1 cellular context compared by ENCODE assay signal in the genomic region with DNA sequence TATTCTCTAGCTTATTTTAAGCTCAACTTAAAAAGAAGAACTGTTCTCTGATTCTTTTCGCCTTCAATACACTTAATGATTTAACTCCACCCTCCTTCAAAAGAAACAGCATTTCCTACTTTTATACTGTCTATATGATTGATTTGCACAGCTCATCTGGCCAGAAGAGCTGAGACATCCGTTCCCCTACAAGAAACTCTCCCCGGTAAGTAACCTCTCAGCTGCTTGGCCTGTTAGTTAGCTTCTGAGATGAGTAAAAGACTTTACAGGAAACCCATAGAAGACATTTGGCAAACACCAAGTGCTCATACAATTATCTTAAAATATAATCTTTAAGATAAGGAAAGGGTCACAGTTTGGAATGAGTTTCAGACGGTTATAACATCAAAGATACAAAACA.
TF ChIP-seq lines count a peak whose summit lies in the region.

A gene (plus strand): TSS at position 163 of the 400 bp plus-strand sequence. CDS start 1,957 bp downstream, outside the sequence.

TF ChIP-seq in GM12878, 131 proteins besides CTCF, POLR2A, EP300 and RAD21:
- TF ChIP-seq, protein P1, sequence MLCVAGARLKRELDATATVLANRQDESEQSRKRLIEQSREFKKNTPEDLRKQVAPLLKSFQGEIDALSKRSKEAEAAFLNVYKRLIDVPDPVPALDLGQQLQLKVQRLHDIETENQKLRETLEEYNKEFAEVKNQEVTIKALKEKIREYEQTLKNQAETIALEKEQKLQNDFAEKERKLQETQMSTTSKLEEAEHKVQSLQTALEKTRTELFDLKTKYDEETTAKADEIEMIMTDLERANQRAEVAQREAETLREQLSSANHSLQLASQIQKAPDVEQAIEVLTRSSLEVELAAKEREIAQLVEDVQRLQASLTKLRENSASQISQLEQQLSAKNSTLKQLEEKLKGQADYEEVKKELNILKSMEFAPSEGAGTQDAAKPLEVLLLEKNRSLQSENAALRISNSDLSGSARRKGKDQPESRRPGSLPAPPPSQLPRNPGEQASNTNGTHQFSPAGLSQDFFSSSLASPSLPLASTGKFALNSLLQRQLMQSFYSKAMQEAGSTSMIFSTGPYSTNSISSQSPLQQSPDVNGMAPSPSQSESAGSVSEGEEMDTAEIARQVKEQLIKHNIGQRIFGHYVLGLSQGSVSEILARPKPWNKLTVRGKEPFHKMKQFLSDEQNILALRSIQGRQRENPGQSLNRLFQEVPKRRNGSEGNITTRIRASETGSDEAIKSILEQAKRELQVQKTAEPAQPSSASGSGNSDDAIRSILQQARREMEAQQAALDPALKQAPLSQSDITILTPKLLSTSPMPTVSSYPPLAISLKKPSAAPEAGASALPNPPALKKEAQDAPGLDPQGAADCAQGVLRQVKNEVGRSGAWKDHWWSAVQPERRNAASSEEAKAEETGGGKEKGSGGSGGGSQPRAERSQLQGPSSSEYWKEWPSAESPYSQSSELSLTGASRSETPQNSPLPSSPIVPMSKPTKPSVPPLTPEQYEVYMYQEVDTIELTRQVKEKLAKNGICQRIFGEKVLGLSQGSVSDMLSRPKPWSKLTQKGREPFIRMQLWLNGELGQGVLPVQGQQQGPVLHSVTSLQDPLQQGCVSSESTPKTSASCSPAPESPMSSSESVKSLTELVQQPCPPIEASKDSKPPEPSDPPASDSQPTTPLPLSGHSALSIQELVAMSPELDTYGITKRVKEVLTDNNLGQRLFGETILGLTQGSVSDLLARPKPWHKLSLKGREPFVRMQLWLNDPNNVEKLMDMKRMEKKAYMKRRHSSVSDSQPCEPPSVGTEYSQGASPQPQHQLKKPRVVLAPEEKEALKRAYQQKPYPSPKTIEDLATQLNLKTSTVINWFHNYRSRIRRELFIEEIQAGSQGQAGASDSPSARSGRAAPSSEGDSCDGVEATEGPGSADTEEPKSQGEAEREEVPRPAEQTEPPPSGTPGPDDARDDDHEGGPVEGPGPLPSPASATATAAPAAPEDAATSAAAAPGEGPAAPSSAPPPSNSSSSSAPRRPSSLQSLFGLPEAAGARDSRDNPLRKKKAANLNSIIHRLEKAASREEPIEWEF (IDR thresholded peaks at IDR 0.05; ENCODE audit: insufficient replicate concordance, low read depth, low read length), result no peak
- TF ChIP-seq JUNB (IDR thresholded peaks at IDR 0.05), result peak; percentile 58
- TF ChIP-seq, protein P2, sequence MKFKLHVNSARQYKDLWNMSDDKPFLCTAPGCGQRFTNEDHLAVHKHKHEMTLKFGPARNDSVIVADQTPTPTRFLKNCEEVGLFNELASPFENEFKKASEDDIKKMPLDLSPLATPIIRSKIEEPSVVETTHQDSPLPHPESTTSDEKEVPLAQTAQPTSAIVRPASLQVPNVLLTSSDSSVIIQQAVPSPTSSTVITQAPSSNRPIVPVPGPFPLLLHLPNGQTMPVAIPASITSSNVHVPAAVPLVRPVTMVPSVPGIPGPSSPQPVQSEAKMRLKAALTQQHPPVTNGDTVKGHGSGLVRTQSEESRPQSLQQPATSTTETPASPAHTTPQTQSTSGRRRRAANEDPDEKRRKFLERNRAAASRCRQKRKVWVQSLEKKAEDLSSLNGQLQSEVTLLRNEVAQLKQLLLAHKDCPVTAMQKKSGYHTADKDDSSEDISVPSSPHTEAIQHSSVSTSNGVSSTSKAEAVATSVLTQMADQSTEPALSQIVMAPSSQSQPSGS (IDR thresholded peaks at IDR 0.05; ENCODE audit: low read length), result peak; percentile 53; the same call in 1 of the 2 replicates
- TF ChIP-seq MEF2A (IDR thresholded peaks at IDR 0.05; ENCODE audit: insufficient read depth, low read depth, low read length), result 0 out of 2 replicates have a peak, but pooled peaks have one; percentile 9
- no peak for TF ChIP-seq RELA (IDR thresholded peaks at IDR 0.05; ENCODE audit: borderline replicate concordance, partially characterized antibody)
- peak; percentile 69 for TF ChIP-seq NFIC (IDR thresholded peaks at IDR 0.05; ENCODE audit: low read depth, low read length)
- no peak for TF ChIP-seq SMARCA5 (IDR thresholded peaks at IDR 0.05)
- TF ChIP-seq, protein P3, sequence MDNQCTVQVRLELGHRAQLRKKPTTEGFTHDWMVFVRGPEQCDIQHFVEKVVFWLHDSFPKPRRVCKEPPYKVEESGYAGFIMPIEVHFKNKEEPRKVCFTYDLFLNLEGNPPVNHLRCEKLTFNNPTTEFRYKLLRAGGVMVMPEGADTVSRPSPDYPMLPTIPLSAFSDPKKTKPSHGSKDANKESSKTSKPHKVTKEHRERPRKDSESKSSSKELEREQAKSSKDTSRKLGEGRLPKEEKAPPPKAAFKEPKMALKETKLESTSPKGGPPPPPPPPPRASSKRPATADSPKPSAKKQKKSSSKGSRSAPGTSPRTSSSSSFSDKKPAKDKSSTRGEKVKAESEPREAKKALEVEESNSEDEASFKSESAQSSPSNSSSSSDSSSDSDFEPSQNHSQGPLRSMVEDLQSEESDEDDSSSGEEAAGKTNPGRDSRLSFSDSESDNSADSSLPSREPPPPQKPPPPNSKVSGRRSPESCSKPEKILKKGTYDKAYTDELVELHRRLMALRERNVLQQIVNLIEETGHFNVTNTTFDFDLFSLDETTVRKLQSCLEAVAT (IDR thresholded peaks at IDR 0.05), result no peak
- TF ChIP-seq, protein P4, sequence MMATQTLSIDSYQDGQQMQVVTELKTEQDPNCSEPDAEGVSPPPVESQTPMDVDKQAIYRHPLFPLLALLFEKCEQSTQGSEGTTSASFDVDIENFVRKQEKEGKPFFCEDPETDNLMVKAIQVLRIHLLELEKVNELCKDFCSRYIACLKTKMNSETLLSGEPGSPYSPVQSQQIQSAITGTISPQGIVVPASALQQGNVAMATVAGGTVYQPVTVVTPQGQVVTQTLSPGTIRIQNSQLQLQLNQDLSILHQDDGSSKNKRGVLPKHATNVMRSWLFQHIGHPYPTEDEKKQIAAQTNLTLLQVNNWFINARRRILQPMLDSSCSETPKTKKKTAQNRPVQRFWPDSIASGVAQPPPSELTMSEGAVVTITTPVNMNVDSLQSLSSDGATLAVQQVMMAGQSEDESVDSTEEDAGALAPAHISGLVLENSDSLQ (IDR thresholded peaks at IDR 0.05), result 0 out of 2 replicates have a peak, but pooled peaks have one; percentile 31
- peak; percentile 52 for TF ChIP-seq RUNX3 (IDR thresholded peaks at IDR 0.05; ENCODE audit: low read length)
- TF ChIP-seq, protein P5, sequence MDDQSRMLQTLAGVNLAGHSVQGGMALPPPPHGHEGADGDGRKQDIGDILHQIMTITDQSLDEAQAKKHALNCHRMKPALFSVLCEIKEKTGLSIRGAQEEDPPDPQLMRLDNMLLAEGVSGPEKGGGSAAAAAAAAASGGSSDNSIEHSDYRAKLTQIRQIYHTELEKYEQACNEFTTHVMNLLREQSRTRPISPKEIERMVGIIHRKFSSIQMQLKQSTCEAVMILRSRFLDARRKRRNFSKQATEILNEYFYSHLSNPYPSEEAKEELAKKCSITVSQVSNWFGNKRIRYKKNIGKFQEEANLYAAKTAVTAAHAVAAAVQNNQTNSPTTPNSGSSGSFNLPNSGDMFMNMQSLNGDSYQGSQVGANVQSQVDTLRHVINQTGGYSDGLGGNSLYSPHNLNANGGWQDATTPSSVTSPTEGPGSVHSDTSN (IDR thresholded peaks at IDR 0.05; ENCODE audit: insufficient replicate concordance, low read depth, low read length), result peak; percentile 64
- TF ChIP-seq, protein P6, sequence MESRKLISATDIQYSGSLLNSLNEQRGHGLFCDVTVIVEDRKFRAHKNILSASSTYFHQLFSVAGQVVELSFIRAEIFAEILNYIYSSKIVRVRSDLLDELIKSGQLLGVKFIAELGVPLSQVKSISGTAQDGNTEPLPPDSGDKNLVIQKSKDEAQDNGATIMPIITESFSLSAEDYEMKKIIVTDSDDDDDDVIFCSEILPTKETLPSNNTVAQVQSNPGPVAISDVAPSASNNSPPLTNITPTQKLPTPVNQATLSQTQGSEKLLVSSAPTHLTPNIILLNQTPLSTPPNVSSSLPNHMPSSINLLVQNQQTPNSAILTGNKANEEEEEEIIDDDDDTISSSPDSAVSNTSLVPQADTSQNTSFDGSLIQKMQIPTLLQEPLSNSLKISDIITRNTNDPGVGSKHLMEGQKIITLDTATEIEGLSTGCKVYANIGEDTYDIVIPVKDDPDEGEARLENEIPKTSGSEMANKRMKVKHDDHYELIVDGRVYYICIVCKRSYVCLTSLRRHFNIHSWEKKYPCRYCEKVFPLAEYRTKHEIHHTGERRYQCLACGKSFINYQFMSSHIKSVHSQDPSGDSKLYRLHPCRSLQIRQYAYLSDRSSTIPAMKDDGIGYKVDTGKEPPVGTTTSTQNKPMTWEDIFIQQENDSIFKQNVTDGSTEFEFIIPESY (IDR thresholded peaks at IDR 0.05), result no peak
